Comparison of ENCODE assay signal across 1 cellular context in the genomic region with DNA sequence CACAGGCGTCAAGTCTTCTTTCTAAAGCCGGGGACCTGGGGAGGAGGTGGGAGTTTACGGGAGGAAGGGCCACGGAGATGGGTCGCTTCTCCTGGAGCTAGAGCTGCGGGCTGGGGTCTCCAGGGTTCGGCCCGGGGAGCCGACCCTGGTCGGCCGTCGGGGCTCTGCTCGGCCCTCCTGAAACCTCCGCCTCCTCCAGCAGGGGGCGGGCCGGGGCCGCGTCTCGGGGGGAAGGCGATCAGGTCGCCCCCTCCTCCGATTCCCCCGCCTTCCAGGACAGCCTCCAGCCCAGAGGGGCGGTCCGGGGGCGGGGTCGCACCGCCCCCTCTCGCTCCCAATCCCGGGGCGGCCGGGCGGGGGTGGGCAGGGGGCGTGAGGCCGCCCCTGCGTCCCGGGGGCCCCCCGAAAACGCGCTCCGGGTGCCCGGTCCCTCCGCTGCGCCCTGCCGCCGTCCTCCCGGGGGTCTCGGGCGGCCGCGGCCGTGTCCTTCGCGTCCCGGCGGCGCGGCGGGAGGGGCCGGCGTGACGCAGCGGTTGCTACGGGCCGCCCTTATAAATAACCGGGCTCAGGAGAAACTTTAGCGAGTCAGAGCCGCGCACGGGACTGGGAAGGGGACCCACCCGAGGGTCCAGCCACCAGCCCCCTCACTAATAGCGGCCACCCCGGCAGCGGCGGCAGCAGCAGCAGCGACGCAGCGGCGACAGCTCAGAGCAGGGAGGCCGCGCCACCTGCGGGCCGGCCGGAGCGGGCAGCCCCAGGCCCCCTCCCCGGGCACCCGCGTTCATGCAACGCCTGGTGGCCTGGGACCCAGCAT.
TF ChIP-seq lines count a peak whose summit lies in the region.

A gene (plus strand): TSS at position 580 of the 814 bp plus-strand sequence. CDS start 204 bp downstream, at position 784.

TF ChIP-seq in HEK293, 187 proteins besides CTCF, POLR2A, EP300 and RAD21 (continued from another document and continues in another):
- TF ChIP-seq ZSCAN23 (tag by site-specific recombination; IDR thresholded peaks at IDR 0.05): no peak
- no peak for TF ChIP-seq ZNF132 (tag by site-specific recombination; IDR thresholded peaks at IDR 0.05; ENCODE audit: borderline replicate concordance)
- no peak for TF ChIP-seq SETDB1 (IDR thresholded peaks at IDR 0.05; ENCODE audit: insufficient read length, low read length)
- TF ChIP-seq ZNF561 (tag by site-specific recombination; IDR thresholded peaks at IDR 0.05; ENCODE audit: borderline replicate concordance): peak; percentile 75
- no peak for TF ChIP-seq ZNF138 (tag by site-specific recombination; IDR thresholded peaks at IDR 0.05; ENCODE audit: borderline replicate concordance)
- peak; percentile 21; the same call in 1 of the 2 replicates for TF ChIP-seq GLIS2 (tag by site-specific recombination; IDR thresholded peaks at IDR 0.05)
- TF ChIP-seq, protein P1, sequence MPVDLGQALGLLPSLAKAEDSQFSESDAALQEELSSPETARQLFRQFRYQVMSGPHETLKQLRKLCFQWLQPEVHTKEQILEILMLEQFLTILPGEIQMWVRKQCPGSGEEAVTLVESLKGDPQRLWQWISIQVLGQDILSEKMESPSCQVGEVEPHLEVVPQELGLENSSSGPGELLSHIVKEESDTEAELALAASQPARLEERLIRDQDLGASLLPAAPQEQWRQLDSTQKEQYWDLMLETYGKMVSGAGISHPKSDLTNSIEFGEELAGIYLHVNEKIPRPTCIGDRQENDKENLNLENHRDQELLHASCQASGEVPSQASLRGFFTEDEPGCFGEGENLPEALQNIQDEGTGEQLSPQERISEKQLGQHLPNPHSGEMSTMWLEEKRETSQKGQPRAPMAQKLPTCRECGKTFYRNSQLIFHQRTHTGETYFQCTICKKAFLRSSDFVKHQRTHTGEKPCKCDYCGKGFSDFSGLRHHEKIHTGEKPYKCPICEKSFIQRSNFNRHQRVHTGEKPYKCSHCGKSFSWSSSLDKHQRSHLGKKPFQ (tag by site-specific recombination; IDR thresholded peaks at IDR 0.05): no peak
- TF ChIP-seq ZNF24 (tag by site-specific recombination; IDR thresholded peaks at IDR 0.05): no peak
- no peak for TF ChIP-seq ZNF266 (tag by site-specific recombination; IDR thresholded peaks at IDR 0.05; ENCODE audit: low read depth)
- TF ChIP-seq, protein P2, sequence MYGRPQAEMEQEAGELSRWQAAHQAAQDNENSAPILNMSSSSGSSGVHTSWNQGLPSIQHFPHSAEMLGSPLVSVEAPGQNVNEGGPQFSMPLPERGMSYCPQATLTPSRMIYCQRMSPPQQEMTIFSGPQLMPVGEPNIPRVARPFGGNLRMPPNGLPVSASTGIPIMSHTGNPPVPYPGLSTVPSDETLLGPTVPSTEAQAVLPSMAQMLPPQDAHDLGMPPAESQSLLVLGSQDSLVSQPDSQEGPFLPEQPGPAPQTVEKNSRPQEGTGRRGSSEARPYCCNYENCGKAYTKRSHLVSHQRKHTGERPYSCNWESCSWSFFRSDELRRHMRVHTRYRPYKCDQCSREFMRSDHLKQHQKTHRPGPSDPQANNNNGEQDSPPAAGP (tag by site-specific recombination; IDR thresholded peaks at IDR 0.05): no peak
- TF ChIP-seq ZNF335 (tag by site-specific recombination; conservative IDR thresholded peaks at IDR 0.05): peak; percentile 7; the same call in 1 of the 2 replicates
- TF ChIP-seq ZXDB (tag by site-specific recombination; IDR thresholded peaks at IDR 0.05): no peak
- TF ChIP-seq, protein P3, sequence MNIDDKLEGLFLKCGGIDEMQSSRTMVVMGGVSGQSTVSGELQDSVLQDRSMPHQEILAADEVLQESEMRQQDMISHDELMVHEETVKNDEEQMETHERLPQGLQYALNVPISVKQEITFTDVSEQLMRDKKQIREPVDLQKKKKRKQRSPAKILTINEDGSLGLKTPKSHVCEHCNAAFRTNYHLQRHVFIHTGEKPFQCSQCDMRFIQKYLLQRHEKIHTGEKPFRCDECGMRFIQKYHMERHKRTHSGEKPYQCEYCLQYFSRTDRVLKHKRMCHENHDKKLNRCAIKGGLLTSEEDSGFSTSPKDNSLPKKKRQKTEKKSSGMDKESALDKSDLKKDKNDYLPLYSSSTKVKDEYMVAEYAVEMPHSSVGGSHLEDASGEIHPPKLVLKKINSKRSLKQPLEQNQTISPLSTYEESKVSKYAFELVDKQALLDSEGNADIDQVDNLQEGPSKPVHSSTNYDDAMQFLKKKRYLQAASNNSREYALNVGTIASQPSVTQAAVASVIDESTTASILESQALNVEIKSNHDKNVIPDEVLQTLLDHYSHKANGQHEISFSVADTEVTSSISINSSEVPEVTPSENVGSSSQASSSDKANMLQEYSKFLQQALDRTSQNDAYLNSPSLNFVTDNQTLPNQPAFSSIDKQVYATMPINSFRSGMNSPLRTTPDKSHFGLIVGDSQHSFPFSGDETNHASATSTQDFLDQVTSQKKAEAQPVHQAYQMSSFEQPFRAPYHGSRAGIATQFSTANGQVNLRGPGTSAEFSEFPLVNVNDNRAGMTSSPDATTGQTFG (tag by site-specific recombination; IDR thresholded peaks at IDR 0.05; ENCODE audit: borderline replicate concordance): no peak
- TF ChIP-seq ZNF610 (tag by site-specific recombination; IDR thresholded peaks at IDR 0.05; ENCODE audit: borderline replicate concordance): no peak
- no peak for TF ChIP-seq ZNF707 (tag by site-specific recombination; IDR thresholded peaks at IDR 0.05)
- TF ChIP-seq, protein P4, sequence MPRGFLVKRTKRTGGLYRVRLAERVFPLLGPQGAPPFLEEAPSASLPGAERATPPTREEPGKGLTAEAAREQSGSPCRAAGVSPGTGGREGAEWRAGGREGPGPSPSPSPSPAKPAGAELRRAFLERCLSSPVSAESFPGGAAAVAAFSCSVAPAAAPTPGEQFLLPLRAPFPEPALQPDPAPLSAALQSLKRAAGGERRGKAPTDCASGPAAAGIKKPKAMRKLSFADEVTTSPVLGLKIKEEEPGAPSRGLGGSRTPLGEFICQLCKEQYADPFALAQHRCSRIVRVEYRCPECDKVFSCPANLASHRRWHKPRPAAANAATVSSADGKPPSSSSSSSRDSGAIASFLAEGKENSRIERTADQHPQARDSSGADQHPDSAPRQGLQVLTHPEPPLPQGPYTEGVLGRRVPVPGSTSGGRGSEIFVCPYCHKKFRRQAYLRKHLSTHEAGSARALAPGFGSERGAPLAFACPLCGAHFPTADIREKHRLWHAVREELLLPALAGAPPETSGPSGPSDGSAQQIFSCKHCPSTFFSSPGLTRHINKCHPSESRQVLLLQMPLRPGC (tag by site-specific recombination; IDR thresholded peaks at IDR 0.05): no peak
- TF ChIP-seq ZNF623 (tag by site-specific recombination; IDR thresholded peaks at IDR 0.05): no peak
- TF ChIP-seq ZNF221 (tag by site-specific recombination; IDR thresholded peaks at IDR 0.05; ENCODE audit: borderline replicate concordance): no peak
- no peak for TF ChIP-seq ZNF548 (tag by site-specific recombination; IDR thresholded peaks at IDR 0.05)
- TF ChIP-seq OSR2 (tag by site-specific recombination; IDR thresholded peaks at IDR 0.05): 0 out of 2 replicates have a peak, but pooled peaks have one; percentile 7
- TF ChIP-seq KLF1 (tag by site-specific recombination; IDR thresholded peaks at IDR 0.05): no peak
- TF ChIP-seq, protein P5, sequence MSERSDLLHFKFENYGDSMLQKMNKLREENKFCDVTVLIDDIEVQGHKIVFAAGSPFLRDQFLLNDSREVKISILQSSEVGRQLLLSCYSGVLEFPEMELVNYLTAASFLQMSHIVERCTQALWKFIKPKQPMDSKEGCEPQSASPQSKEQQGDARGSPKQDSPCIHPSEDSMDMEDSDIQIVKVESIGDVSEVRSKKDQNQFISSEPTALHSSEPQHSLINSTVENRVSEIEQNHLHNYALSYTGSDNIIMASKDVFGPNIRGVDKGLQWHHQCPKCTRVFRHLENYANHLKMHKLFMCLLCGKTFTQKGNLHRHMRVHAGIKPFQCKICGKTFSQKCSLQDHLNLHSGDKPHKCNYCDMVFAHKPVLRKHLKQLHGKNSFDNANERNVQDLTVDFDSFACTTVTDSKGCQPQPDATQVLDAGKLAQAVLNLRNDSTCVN (tag by site-specific recombination; optimal IDR thresholded peaks at IDR 0.05): peak; percentile 47
- 0 out of 2 replicates have a peak, but pooled peaks have one; percentile 39 for TF ChIP-seq ZBTB17 (tag by site-specific recombination; IDR thresholded peaks at IDR 0.05)
- TF ChIP-seq, protein P6, sequence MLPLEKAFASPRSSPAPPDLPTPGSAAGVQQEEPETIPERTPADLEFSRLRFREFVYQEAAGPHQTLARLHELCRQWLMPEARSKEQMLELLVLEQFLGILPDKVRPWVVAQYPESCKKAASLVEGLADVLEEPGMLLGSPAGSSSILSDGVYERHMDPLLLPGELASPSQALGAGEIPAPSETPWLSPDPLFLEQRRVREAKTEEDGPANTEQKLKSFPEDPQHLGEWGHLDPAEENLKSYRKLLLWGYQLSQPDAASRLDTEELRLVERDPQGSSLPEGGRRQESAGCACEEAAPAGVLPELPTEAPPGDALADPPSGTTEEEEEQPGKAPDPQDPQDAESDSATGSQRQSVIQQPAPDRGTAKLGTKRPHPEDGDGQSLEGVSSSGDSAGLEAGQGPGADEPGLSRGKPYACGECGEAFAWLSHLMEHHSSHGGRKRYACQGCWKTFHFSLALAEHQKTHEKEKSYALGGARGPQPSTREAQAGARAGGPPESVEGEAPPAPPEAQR (tag by site-specific recombination; IDR thresholded peaks at IDR 0.05): no peak
- no peak for TF ChIP-seq ZNF473 (tag by site-specific recombination; IDR thresholded peaks at IDR 0.05)
- TF ChIP-seq ZNF274 (IDR thresholded peaks at IDR 0.05; ENCODE audit: low read length): no peak
- TF ChIP-seq ZNF274 (tag by site-specific recombination; IDR thresholded peaks at IDR 0.05; ENCODE audit: borderline replicate concordance): no peak
- TF ChIP-seq, protein P7, sequence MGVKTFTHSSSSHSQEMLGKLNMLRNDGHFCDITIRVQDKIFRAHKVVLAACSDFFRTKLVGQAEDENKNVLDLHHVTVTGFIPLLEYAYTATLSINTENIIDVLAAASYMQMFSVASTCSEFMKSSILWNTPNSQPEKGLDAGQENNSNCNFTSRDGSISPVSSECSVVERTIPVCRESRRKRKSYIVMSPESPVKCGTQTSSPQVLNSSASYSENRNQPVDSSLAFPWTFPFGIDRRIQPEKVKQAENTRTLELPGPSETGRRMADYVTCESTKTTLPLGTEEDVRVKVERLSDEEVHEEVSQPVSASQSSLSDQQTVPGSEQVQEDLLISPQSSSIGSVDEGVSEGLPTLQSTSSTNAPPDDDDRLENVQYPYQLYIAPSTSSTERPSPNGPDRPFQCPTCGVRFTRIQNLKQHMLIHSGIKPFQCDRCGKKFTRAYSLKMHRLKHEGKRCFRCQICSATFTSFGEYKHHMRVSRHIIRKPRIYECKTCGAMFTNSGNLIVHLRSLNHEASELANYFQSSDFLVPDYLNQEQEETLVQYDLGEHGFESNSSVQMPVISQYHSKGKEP (tag by site-specific recombination; IDR thresholded peaks at IDR 0.05): peak; percentile 56; the same call in 1 of the 2 replicates
- TF ChIP-seq, protein P8, sequence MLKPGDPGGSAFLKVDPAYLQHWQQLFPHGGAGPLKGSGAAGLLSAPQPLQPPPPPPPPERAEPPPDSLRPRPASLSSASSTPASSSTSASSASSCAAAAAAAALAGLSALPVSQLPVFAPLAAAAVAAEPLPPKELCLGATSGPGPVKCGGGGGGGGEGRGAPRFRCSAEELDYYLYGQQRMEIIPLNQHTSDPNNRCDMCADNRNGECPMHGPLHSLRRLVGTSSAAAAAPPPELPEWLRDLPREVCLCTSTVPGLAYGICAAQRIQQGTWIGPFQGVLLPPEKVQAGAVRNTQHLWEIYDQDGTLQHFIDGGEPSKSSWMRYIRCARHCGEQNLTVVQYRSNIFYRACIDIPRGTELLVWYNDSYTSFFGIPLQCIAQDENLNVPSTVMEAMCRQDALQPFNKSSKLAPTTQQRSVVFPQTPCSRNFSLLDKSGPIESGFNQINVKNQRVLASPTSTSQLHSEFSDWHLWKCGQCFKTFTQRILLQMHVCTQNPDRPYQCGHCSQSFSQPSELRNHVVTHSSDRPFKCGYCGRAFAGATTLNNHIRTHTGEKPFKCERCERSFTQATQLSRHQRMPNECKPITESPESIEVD (tag by site-specific recombination; IDR thresholded peaks at IDR 0.05): no peak
- TF ChIP-seq ZNF157 (tag by site-specific recombination; IDR thresholded peaks at IDR 0.05): no peak
- TF ChIP-seq SCRT2 (tag by site-specific recombination; IDR thresholded peaks at IDR 0.05): no peak
- TF ChIP-seq ZNF571 (tag by site-specific recombination; IDR thresholded peaks at IDR 0.05): no peak
- TF ChIP-seq ZBTB48 (tag by site-specific recombination; IDR thresholded peaks at IDR 0.05): no peak
- TF ChIP-seq ZNF768 (tag by site-specific recombination; IDR thresholded peaks at IDR 0.05): no peak
- no peak for TF ChIP-seq ZNF404 (tag by site-specific recombination; IDR thresholded peaks at IDR 0.05)
- TF ChIP-seq ZNF514 (tag by site-specific recombination; IDR thresholded peaks at IDR 0.05): no peak
- peak; percentile 77 for TF ChIP-seq SP2 (tag by site-specific recombination; IDR thresholded peaks at IDR 0.05)
- TF ChIP-seq SP3 (tag by site-specific recombination; IDR thresholded peaks at IDR 0.05): peak; percentile 92
- TF ChIP-seq ZNF549 (tag by site-specific recombination; IDR thresholded peaks at IDR 0.05): no peak
- TF ChIP-seq ZNF302 (tag by site-specific recombination; IDR thresholded peaks at IDR 0.05; ENCODE audit: low read depth): no peak
- no peak for TF ChIP-seq ZNF133 (tag by site-specific recombination; IDR thresholded peaks at IDR 0.05)
- no peak for TF ChIP-seq ZNF585B (tag by site-specific recombination; IDR thresholded peaks at IDR 0.05)
- TF ChIP-seq ZNF629 (tag by site-specific recombination; IDR thresholded peaks at IDR 0.05): no peak
- TF ChIP-seq KLF9 (tag by site-specific recombination; IDR thresholded peaks at IDR 0.05; ENCODE audit: low read depth): peak; percentile 87
- TF ChIP-seq, protein P9, sequence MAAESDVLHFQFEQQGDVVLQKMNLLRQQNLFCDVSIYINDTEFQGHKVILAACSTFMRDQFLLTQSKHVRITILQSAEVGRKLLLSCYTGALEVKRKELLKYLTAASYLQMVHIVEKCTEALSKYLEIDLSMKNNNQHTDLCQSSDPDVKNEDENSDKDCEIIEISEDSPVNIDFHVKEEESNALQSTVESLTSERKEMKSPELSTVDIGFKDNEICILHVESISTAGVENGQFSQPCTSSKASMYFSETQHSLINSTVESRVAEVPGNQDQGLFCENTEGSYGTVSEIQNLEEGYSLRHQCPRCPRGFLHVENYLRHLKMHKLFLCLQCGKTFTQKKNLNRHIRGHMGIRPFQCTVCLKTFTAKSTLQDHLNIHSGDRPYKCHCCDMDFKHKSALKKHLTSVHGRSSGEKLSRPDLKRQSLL (tag by site-specific recombination; IDR thresholded peaks at IDR 0.05): no peak
- no peak for TF ChIP-seq ZFP41 (tag by site-specific recombination; IDR thresholded peaks at IDR 0.05; ENCODE audit: borderline replicate concordance)
- no peak for TF ChIP-seq ZSCAN16 (tag by site-specific recombination; IDR thresholded peaks at IDR 0.05)
- no peak for TF ChIP-seq ZNF830 (tag by site-specific recombination; IDR thresholded peaks at IDR 0.05; ENCODE audit: low read depth)
- no peak for TF ChIP-seq ZNF202 (tag by site-specific recombination; IDR thresholded peaks at IDR 0.05; ENCODE audit: borderline replicate concordance)
